1 cellular context compared by ENCODE assay signal in genomic region chr4:175776217-175776616, GRCh38.
A peak's percentile ranks its signal among the peaks of the same experiment; 100 is the strongest.
TF ChIP-seq lines count a peak whose summit lies in the region.

No MANE protein-coding gene starts in this region.

TF ChIP-seq in WTC11, 78 proteins besides CTCF, POLR2A, EP300 and RAD21 (continued from another document):
- TF ChIP-seq, protein P1, sequence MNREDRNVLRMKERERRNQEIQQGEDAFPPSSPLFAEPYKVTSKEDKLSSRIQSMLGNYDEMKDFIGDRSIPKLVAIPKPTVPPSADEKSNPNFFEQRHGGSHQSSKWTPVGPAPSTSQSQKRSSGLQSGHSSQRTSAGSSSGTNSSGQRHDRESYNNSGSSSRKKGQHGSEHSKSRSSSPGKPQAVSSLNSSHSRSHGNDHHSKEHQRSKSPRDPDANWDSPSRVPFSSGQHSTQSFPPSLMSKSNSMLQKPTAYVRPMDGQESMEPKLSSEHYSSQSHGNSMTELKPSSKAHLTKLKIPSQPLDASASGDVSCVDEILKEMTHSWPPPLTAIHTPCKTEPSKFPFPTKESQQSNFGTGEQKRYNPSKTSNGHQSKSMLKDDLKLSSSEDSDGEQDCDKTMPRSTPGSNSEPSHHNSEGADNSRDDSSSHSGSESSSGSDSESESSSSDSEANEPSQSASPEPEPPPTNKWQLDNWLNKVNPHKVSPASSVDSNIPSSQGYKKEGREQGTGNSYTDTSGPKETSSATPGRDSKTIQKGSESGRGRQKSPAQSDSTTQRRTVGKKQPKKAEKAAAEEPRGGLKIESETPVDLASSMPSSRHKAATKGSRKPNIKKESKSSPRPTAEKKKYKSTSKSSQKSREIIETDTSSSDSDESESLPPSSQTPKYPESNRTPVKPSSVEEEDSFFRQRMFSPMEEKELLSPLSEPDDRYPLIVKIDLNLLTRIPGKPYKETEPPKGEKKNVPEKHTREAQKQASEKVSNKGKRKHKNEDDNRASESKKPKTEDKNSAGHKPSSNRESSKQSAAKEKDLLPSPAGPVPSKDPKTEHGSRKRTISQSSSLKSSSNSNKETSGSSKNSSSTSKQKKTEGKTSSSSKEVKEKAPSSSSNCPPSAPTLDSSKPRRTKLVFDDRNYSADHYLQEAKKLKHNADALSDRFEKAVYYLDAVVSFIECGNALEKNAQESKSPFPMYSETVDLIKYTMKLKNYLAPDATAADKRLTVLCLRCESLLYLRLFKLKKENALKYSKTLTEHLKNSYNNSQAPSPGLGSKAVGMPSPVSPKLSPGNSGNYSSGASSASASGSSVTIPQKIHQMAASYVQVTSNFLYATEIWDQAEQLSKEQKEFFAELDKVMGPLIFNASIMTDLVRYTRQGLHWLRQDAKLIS (CRISPR knock-in tag; IDR thresholded peaks at IDR 0.05; ENCODE audit: borderline replicate concordance), result 0 out of 2 replicates have a peak, but pooled peaks have one; percentile 41
TF ChIP-seq in WTC11: peak in this region for 3.
